ENCODE assay signal across 8 cellular contexts in the genomic region with DNA sequence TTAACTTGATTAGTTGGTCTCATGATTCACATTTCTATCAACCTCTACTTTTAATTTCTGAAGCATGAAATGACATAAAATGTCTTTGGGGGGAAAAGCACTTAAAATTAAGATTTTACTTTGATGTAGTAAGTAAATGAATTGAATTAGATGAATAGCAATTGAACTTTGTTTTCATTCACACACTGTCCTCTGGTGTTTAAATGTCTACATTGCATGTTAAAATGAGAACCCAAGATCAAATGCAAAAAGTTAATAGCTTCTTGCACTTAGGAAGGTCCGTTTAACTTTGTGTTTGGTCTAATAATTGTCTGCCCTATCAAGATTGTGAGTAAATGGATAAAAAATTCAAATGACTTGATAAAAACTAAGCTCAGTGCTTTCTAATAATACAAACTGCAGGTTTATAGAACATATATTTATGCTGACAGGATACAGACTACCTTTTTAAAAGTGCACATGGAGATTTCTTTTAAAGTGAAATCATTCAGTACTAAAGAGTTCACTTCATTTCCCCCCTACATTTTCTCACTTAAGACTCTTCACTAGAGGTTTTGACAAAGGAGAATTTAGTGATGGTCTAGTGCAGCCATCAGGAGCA.
A peak's percentile ranks its signal among the peaks of the same experiment; 100 is the strongest.
DNase-seq lines count a peak whose midpoint lies in the region; ATAC-seq and TF ChIP-seq lines count a peak whose summit lies in the region.

No MANE protein-coding gene starts in this region.

- H3K4me1 ChIP-seq in Panc1 (ENCODE audit: control insufficient read depth, insufficient read depth, low read length) = no peaks in the 10 kb centered on the region

- ATAC-seq in Panc1 (no peak), GM21786 (IDR thresholded peaks at IDR 0.05; ENCODE audit: unreplicated experiment) (no peak), HG02610 (IDR thresholded peaks at IDR 0.05; ENCODE audit: unreplicated experiment) (no peak)

- no TSS peak for BruUV-seq in Panc1 (replicated peaks; lab: Mats Ljungman, UMichigan)

- in situ Hi-C loops in ACHN (cut with HindIII; ENCODE audit: low pct_ligation_motif_present, low pct_unique_long_range_greater_than_20kb, low sequenced_read_pairs) = loop anchor here (25.0 kb wide), 1 partner anchor 359 kb away; a partner anchor contains a TSS
- in situ Hi-C loops in Panc1 (cut with HindIII; ENCODE audit: low pct_unique_long_range_greater_than_20kb, low sequenced_read_pairs) = no loop called here

- H3K27me3 ChIP-seq in Panc1 (ENCODE audit: control insufficient read depth, insufficient read depth, low read length) (no peaks in the 10 kb centered on the region; the same call in 1 of the 2 replicates), MG63 (no peaks in the 10 kb centered on the region)

- POLR2A ChIA-PET in Panc1 (lab: Charles Lee) = no interaction called here

- H3K9me3 ChIP-seq in Panc1 (ENCODE audit: control insufficient read depth, insufficient read depth, low read depth, low read length) (no peaks in the 10 kb centered on the region), MG63 (no peaks in the 10 kb centered on the region)

- no peaks in the 10 kb centered on the region for H3K36me3 ChIP-seq in Panc1 (ENCODE audit: control insufficient read depth, insufficient read depth, low read length)
- no peaks in the 10 kb centered on the region for H3K36me3 ChIP-seq in MG63

- TF ChIP-seq CTCF in GM12864 (IDR thresholded peaks at IDR 0.05; ENCODE audit: low read depth, low read length, missing control alignments) (peak; percentile 54), Panc1 (IDR thresholded peaks at IDR 0.05) (peak; percentile 81; the same call in 1 of the 2 replicates), fibroblast of villous mesenchyme (IDR thresholded peaks at IDR 0.05; ENCODE audit: insufficient read depth, low read depth, low read length) (peak; percentile 78)

- no peak overlapping the region for H3K4me3 ChIP-seq in GM12864 (ENCODE audit: low read depth, low read length)
- H3K4me3 ChIP-seq in Panc1 (ENCODE audit: low read depth in 2 of 2, low read length in 2 of 2) = no peak overlapping the region
- no peak overlapping the region for H3K4me3 ChIP-seq in fibroblast of villous mesenchyme (ENCODE audit: low read depth, low read length)
- H3K4me3 ChIP-seq in MG63 = no peak overlapping the region

- CTCF ChIA-PET in Panc1 (lab: Charles Lee) = interaction anchor here (0.6 to 1.2 kb wide), 4 partner anchors 367 to 827 kb away, joined by 3 to 5 read pairs (median 4); no protein-coding TSS in a partner anchor

- H3K27ac ChIP-seq in Panc1 (ENCODE audit: low read length) = no peak overlapping the region

- DNase-seq in ACHN (peak; percentile 62), GM12864 (ENCODE audit: low read depth) (no peak), Panc1 (ENCODE audit: low read depth, low spot score) (peak; percentile 51), fibroblast of villous mesenchyme (ENCODE audit: low read depth) (peak; percentile 47), stromal cell of bone marrow (ENCODE audit: low read depth) (peak; percentile 10), MG63 (no peak)

- intact Hi-C loops in Panc1 (cut with micrococcal nuclease; ENCODE audit: unreplicated experiment) = loop anchor here (1.0 kb wide), 1 partner anchor 356 kb away; no protein-coding TSS in a partner anchor

Comparison
In these comparisons a context has a peak if more than half of its experiments do, and no peak if none do; other contexts are left out.
1. DNase-seq: peak in ACHN (single experiment), Panc1 (single experiment), fibroblast of villous mesenchyme (single experiment) and stromal cell of bone marrow (single experiment); none in GM12864 (single experiment) and MG63 (single experiment).
2. Peak in every context shown above with its lines, with median percentiles within 50 percentile points of each other: CTCF ChIP-seq.